In the genomic region with DNA sequence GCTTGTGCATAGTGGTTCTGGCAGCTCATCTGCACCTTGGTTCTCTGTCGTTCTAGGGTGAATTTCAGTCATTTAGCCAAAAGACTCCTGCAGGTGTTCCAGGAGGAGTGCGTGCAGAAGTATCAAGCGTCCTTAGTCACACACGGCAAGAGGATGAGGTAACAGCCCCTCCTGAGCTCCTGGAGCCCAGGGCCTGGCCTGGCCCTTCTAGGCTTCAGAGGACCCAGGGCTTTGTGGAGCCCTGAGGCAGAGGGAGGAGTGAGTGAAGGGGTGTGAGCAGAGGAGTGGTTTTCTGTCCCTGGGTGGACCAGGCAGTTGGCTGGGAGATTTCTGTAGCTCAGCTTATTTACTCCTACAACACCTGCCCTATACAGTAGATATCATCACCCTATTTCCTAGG, we compare ENCODE assay signal across 18 cellular contexts.
"Had no signal": no experiment of that assay in that cellular context is flagged by ENCODE, and none has a peak within 500 bp of the region (broad histone marks: within the 10 kb centered on the region; RNA-seq: fewer than 3 reads in every experiment).

No MANE protein-coding gene starts in this region.

- H3K36me3 ChIP-seq: right atrium auricular region, WERI-Rb-1 had no signal

- ATAC-seq: left ventricle myocardium superior; naive thymus-derived CD8-positive, alpha-beta T cell; stimulated activated naive CD8-positive, alpha-beta T cell treated with anti-CD3 and anti-CD28 coated beads, Interleukin-15, Interleukin-2, amounts not matched to agents 100 U/mL and 50 U/mL, for 24 hours had no signal

- DNase-seq: activated CD4-positive, alpha-beta T cell treated with anti-CD3 and anti-CD28 coated beads, Interleukin-2, amount 50 U/mL, for 48 hours; activated CD8-positive, alpha-beta memory T cell treated with anti-CD3 and anti-CD28 coated beads, Interleukin-2, amount 50 U/mL, for 4 hours; activated naive CD4-positive, alpha-beta T cell; caudate nucleus; esophagus squamous epithelium; hypothalamus; left ventricle myocardium superior; naive thymus-derived CD8-positive, alpha-beta T cell; nucleus accumbens; stimulated activated CD4-positive, alpha-beta T cell treated with anti-CD3 and anti-CD28 coated beads, Interleukin-4, amount 100 ng/mL, for 4 hours; stimulated activated CD8-positive, alpha-beta memory T cell treated with anti-CD3 and anti-CD28 coated beads, Interleukin-4, amount 100 ng/mL, for 48 hours; stimulated activated naive CD8-positive, alpha-beta T cell treated with anti-CD3 and anti-CD28 coated beads, Interleukin-15, Interleukin-2, amounts not matched to agents 100 U/mL and 50 U/mL, for 24 hours; trophoblast cell; WERI-Rb-1 had no signal

- H3K27ac Mint-ChIP-seq: T-helper 1 cell treated with Interleukin-12 subunit alpha and Interleukin-12 subunit beta and Interleukin-4 antibody, amounts not matched to agents 30 μg/mL and 1 μg/mL, for 36 hours had no signal

- H3K9me3 Mint-ChIP-seq: naive thymus-derived CD8-positive, alpha-beta T cell; T-helper 1 cell treated with Interleukin-12 subunit alpha and Interleukin-12 subunit beta and Interleukin-4 antibody, amounts not matched to agents 30 μg/mL and 1 μg/mL, for 36 hours had no signal

- H3K27me3 Mint-ChIP-seq: naive thymus-derived CD8-positive, alpha-beta T cell had no signal

- H3K4me3 ChIP-seq: esophagus squamous epithelium, right atrium auricular region, skin epidermis, suprapubic skin had no signal

- H3K27ac ChIP-seq: esophagus squamous epithelium, right atrium auricular region, skin epidermis, suprapubic skin, WERI-Rb-1 had no signal

- H3K9me3 ChIP-seq: esophagus squamous epithelium, right atrium auricular region, suprapubic skin had no signal

- H3K27me3 ChIP-seq: esophagus squamous epithelium, right atrium auricular region, suprapubic skin had no signal

- H3K4me3 Mint-ChIP-seq: naive thymus-derived CD8-positive, alpha-beta T cell; T-helper 1 cell treated with Interleukin-12 subunit alpha and Interleukin-12 subunit beta and Interleukin-4 antibody, amounts not matched to agents 30 μg/mL and 1 μg/mL, for 36 hours had no signal
